8 cellular contexts compared by ENCODE assay signal in genomic region chr20:44728835-44729342, GRCh38. TPM values are rescaled to one million over a fixed set of nuclear protein-coding genes. Genes with fewer than 3 reads are reported as not detected.
DNase-seq lines count a peak whose midpoint lies in the region; ATAC-seq and TF ChIP-seq lines count a peak whose summit lies in the region.

No MANE protein-coding gene starts in this region.

- ATAC-seq in lung (ENCODE audit: insufficient read depth, low FRiP score) (peak; percentile 84), HG03025 (IDR thresholded peaks at IDR 0.05; ENCODE audit: low FRiP score, unreplicated experiment) (no peak), HG02610 (IDR thresholded peaks at IDR 0.05; ENCODE audit: unreplicated experiment) (no peak), HG03159 (IDR thresholded peaks at IDR 0.05; ENCODE audit: unreplicated experiment) (no peak)

- WGBS in lung, 2 donors, result 22 to 24% methylated on average over 8 of the region's 8 CpGs

- DNase-seq in DMS79 treated with DMSO at 0.1 percent for 48 hours (lab: John Stamatoyannopoulos, UW), result peak; percentile 66
- DNase-seq in NCI-H2107 (lab: John Stamatoyannopoulos, UW), result peak; percentile 51
- DNase-seq in cardiac fibroblast (ENCODE audit: low read depth in 2 of 2), result peak; percentile 82 to 87
- DNase-seq in lung (ENCODE audit: low spot score), result peak; percentile 87
- DNase-seq in T-helper 1 cell, result no peak

- H3K27me3 ChIP-seq in lung (ENCODE audit: control insufficient read depth, insufficient read depth), result no peaks in the 10 kb centered on the region

- H3K27ac ChIP-seq in lung (ENCODE audit: low read depth in 1 of 2, low read length in 1 of 2), result peak overlapping the region; percentile 28 to 82

- TF ChIP-seq CTCF in cardiac fibroblast (IDR thresholded peaks at IDR 0.05; ENCODE audit: low read depth, low read length), result no peak
- no peak for TF ChIP-seq CTCF in lung (IDR thresholded peaks at IDR 0.05; ENCODE audit: control extremely low read depth, extremely low read depth)

- no peaks in the 10 kb centered on the region for H3K9me3 ChIP-seq in lung (ENCODE audit: control insufficient read depth in 2 of 2, insufficient read depth in 1 of 2, low read length in 1 of 2)

- H3K4me3 ChIP-seq in cardiac fibroblast (replicated peaks in 1 of 2; ENCODE audit: low read depth in 2 of 2, low read length in 2 of 2) (no peak overlapping the region), lung (no peak overlapping the region)

- peaks cover 4 to 7% of the 10 kb centered on the region in 2 donors for H3K4me1 ChIP-seq in lung (ENCODE audit: control insufficient read depth in 2 of 2, insufficient read depth in 2 of 2, low read length in 2 of 2)

- H3K36me3 ChIP-seq in lung (ENCODE audit: control insufficient read depth in 2 of 2, insufficient read depth in 2 of 2, low read length in 2 of 2), result peaks cover 0 to 3% of the 10 kb centered on the region in 2 donors

RNA-seq across cellular contexts. Expression of gene CCN5, which starts 13.7 kb away (rescaled TPM):
- total RNA-seq in lung, result 10 to 100 TPM in 1 of 2 donors, under 1 TPM in 1; 0.23 to 44.8 TPM
- polyA plus RNA-seq in lung, result 10 to 100 TPM; 24.1 to 92.1 TPM

RNA-seq across cellular contexts. Expression of gene KCNK15, which starts 16.8 kb away (rescaled TPM):
- total RNA-seq in lung, result 1 to 10 TPM in 1 of 2 donors, under 1 TPM in 1; 0.48 to 2.6 TPM
- polyA plus RNA-seq in lung, result 1 to 10 TPM in 1 of 2 donors, under 1 TPM in 1; 0.81 to 1.5 TPM

Comparison
In these comparisons a context has a peak if more than half of its experiments do, and no peak if none do; other contexts are left out.
1. DNase-seq: peak in DMS79 treated with DMSO at 0.1 percent for 48 hours (single experiment), NCI-H2107 (single experiment), cardiac fibroblast (2 of 2) and lung (single experiment); none in T-helper 1 cell (0 of 5).